1 cellular context compared by ENCODE assay signal in genomic region chr6:112879920-112880413, GRCh38.
TF ChIP-seq lines count a peak whose summit lies in the region.

No MANE protein-coding gene starts in this region.

TF ChIP-seq in HepG2, 621 proteins besides CTCF, POLR2A, EP300 and RAD21 (continued from another document and continues in another):
- no peak for TF ChIP-seq PRDM15 (CRISPR knock-in tag; IDR thresholded peaks at IDR 0.05)
- TF ChIP-seq PHB2 (IDR thresholded peaks at IDR 0.05; ENCODE audit: partially characterized antibody), result no peak
- TF ChIP-seq GABPB1 (CRISPR knock-in tag; IDR thresholded peaks at IDR 0.05), result peak; percentile 93
- TF ChIP-seq ZKSCAN5 (CRISPR knock-in tag; IDR thresholded peaks at IDR 0.05), result no peak
- TF ChIP-seq PHF21A (CRISPR knock-in tag; IDR thresholded peaks at IDR 0.05), result no peak
- TF ChIP-seq ZNF746 (CRISPR knock-in tag; IDR thresholded peaks at IDR 0.05), result no peak
- no peak for TF ChIP-seq ADNP (CRISPR knock-in tag; IDR thresholded peaks at IDR 0.05)
- TF ChIP-seq KLF15 (CRISPR knock-in tag; IDR thresholded peaks at IDR 0.05; ENCODE audit: borderline replicate concordance), result 0 out of 2 replicates have a peak, but pooled peaks have one; percentile 74
- no peak for TF ChIP-seq ZNF318 (CRISPR knock-in tag; IDR thresholded peaks at IDR 0.05)
- TF ChIP-seq ARNT (IDR thresholded peaks at IDR 0.05), result no peak
- TF ChIP-seq ZBTB4 (CRISPR knock-in tag; IDR thresholded peaks at IDR 0.05; ENCODE audit: borderline replicate concordance), result peak; percentile 81; the same call in 1 of the 2 replicates
- TF ChIP-seq ZNF605 (CRISPR knock-in tag; IDR thresholded peaks at IDR 0.05), result peak; percentile 95
- TF ChIP-seq ZNF703 (CRISPR knock-in tag; IDR thresholded peaks at IDR 0.05; ENCODE audit: borderline replicate concordance), result no peak
- TF ChIP-seq NFKBIZ (CRISPR knock-in tag; IDR thresholded peaks at IDR 0.05), result no peak
- TF ChIP-seq PAWR (CRISPR knock-in tag; IDR thresholded peaks at IDR 0.05; ENCODE audit: borderline replicate concordance), result no peak
- no peak; the same call in 1 of the 2 replicates for TF ChIP-seq THAP7 (CRISPR knock-in tag; IDR thresholded peaks at IDR 0.05)
- peak; percentile 94 for TF ChIP-seq ZNF891 (CRISPR knock-in tag; IDR thresholded peaks at IDR 0.05)
- TF ChIP-seq, protein P1, sequence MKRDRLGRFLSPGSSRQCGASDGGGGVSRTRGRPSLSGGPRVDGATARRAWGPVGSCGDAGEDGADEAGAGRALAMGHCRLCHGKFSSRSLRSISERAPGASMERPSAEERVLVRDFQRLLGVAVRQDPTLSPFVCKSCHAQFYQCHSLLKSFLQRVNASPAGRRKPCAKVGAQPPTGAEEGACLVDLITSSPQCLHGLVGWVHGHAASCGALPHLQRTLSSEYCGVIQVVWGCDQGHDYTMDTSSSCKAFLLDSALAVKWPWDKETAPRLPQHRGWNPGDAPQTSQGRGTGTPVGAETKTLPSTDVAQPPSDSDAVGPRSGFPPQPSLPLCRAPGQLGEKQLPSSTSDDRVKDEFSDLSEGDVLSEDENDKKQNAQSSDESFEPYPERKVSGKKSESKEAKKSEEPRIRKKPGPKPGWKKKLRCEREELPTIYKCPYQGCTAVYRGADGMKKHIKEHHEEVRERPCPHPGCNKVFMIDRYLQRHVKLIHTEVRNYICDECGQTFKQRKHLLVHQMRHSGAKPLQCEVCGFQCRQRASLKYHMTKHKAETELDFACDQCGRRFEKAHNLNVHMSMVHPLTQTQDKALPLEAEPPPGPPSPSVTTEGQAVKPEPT (CRISPR knock-in tag; IDR thresholded peaks at IDR 0.05; ENCODE audit: low read depth), result 0 out of 2 replicates have a peak, but pooled peaks have one; percentile 64
- peak; percentile 79; the same call in 1 of the 2 replicates for TF ChIP-seq MTF2 (CRISPR knock-in tag; IDR thresholded peaks at IDR 0.05; ENCODE audit: borderline replicate concordance)
- TF ChIP-seq ZNF282 (IDR thresholded peaks at IDR 0.05; ENCODE audit: partially characterized antibody), result no peak
- no peak for TF ChIP-seq ZFP1 (CRISPR knock-in tag; IDR thresholded peaks at IDR 0.05)
- TF ChIP-seq POLR2AphosphoS2 (IDR thresholded peaks at IDR 0.05; ENCODE audit: low read depth, low read length), result no peak
- peak; percentile 94 for TF ChIP-seq HDAC1 (CRISPR knock-in tag; IDR thresholded peaks at IDR 0.05)
- peak; percentile 79 for TF ChIP-seq ISL2 (CRISPR knock-in tag; IDR thresholded peaks at IDR 0.05)
- peak; percentile 70; the same call in 1 of the 2 replicates for TF ChIP-seq ZBED4 (CRISPR knock-in tag; IDR thresholded peaks at IDR 0.05; ENCODE audit: borderline replicate concordance)
- peak; percentile 61; the same call in 1 of the 3 replicates for TF ChIP-seq MXI1 (IDR thresholded peaks at IDR 0.05; ENCODE audit: borderline replicate concordance, low read depth, low read length)
- peak; percentile 87 for TF ChIP-seq BORCS8-MEF2B (CRISPR knock-in tag; IDR thresholded peaks at IDR 0.05)
- TF ChIP-seq, protein P2, sequence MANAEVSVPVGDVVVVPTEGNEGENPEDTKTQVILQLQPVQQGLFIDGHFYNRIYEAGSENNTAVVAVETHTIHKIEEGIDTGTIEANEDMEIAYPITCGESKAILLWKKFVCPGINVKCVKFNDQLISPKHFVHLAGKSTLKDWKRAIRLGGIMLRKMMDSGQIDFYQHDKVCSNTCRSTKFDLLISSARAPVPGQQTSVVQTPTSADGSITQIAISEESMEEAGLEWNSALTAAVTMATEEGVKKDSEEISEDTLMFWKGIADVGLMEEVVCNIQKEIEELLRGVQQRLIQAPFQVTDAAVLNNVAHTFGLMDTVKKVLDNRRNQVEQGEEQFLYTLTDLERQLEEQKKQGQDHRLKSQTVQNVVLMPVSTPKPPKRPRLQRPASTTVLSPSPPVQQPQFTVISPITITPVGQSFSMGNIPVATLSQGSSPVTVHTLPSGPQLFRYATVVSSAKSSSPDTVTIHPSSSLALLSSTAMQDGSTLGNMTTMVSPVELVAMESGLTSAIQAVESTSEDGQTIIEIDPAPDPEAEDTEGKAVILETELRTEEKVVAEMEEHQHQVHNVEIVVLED (CRISPR knock-in tag; IDR thresholded peaks at IDR 0.05; ENCODE audit: borderline replicate concordance), result no peak; the same call in 1 of the 2 replicates
- no peak for TF ChIP-seq SNRNP70 (IDR thresholded peaks at IDR 0.05; ENCODE audit: low read depth, low read length)
- TF ChIP-seq NR1H2 (CRISPR knock-in tag; IDR thresholded peaks at IDR 0.05; ENCODE audit: borderline replicate concordance, low read depth), result no peak; the same call in 1 of the 2 replicates
- TF ChIP-seq ZNF549 (CRISPR knock-in tag; IDR thresholded peaks at IDR 0.05), result no peak
- TF ChIP-seq ZSCAN22 (CRISPR knock-in tag; IDR thresholded peaks at IDR 0.05), result no peak
- TF ChIP-seq SP4 (CRISPR knock-in tag; IDR thresholded peaks at IDR 0.05), result peak; percentile 38; the same call in 1 of the 2 replicates
- peak; percentile 55; the same call in 1 of the 2 replicates for TF ChIP-seq NKX3-1 (CRISPR knock-in tag; IDR thresholded peaks at IDR 0.05)
- TF ChIP-seq NPAS2 (CRISPR knock-in tag; IDR thresholded peaks at IDR 0.05; ENCODE audit: borderline replicate concordance), result no peak
- no peak for TF ChIP-seq TGIF2 (CRISPR knock-in tag; IDR thresholded peaks at IDR 0.05)
